1 cellular context compared by ENCODE assay signal in the genomic region with DNA sequence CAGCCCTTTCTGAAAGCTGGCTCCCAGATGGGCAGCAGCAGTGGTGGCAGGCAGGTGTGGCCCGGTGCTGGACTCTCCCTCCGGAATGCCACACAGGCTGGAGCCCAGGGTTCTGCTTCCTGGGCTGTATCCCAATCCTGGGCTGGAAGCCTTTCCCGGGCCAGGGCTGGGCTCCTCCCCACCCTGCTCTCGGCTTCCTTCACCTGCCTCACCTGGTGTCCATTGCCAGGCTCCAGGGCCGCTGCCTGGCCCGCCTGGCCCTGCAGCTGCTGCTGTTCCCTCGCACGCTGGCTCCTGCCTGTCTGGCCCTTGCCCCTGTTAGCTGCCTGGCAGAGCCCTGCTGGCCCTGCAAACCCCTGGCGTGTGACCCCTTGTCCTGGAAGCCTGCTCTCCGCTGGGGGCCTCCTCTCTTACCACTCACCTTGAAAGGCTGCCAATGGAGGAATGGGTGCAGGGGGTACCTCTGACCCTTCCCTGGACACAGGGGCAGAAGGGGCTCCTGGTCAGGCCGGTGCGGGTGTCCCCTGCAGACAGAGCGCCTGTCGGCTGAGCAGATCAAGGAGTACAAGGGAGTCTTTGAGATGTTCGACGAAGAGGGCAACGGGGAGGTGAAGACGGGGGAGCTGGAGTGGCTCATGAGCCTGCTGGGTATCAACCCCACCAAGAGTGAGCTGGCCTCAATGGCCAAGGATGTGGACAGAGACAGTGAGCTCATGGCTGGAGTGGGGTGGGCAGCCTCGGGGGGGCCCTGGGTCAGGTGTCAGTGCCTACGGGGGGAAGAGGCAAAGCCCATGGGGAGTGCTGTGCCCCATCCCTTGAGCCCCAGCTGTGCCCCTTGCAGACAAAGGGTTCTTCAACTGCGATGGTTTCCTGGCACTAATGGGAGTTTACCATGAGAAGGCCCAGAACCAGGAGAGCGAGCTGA.
TF ChIP-seq lines count a peak whose summit lies in the region.

No MANE protein-coding gene starts in this region.

TF ChIP-seq in SK-N-SH, 30 proteins besides CTCF, POLR2A, EP300 and RAD21:
- no peak for TF ChIP-seq NFIC (IDR thresholded peaks at IDR 0.05; ENCODE audit: borderline replicate concordance)
- no peak for TF ChIP-seq TCF12 (IDR thresholded peaks at IDR 0.05)
- no peak for TF ChIP-seq GATA2 (CRISPR knock-in tag; IDR thresholded peaks at IDR 0.05)
- TF ChIP-seq SIN3A (IDR thresholded peaks at IDR 0.05; ENCODE audit: borderline replicate concordance, low read depth, low read length): no peak
- TF ChIP-seq FOXM1 (IDR thresholded peaks at IDR 0.05; ENCODE audit: low read depth): no peak
- TF ChIP-seq RXRA (IDR thresholded peaks at IDR 0.05; ENCODE audit: borderline replicate concordance, low read depth): no peak
- TF ChIP-seq POLR2AphosphoS5 (IDR thresholded peaks at IDR 0.05; ENCODE audit: low read depth, low read length): no peak
- no peak for TF ChIP-seq MEF2A (IDR thresholded peaks at IDR 0.05; ENCODE audit: borderline replicate concordance, low read depth)
- TF ChIP-seq NRF1 (IDR thresholded peaks at IDR 0.05; ENCODE audit: low read depth, low read length): no peak
